ENCODE assay signal across 33 cellular contexts in genomic region chr5:162324356-162324755, GRCh38.
"Had no signal": no experiment of that assay in that cellular context is flagged by ENCODE, and none has a peak within 500 bp of the region (broad histone marks: within the 10 kb centered on the region; RNA-seq: fewer than 3 reads in every experiment).

No MANE protein-coding gene starts in this region.

- H3K4me3 ChIP-seq: adrenal gland, body of pancreas, esophagus muscularis mucosa, gastrocnemius medialis, heart left ventricle had no signal

- H3K27ac ChIP-seq: adrenal gland, body of pancreas, esophagus muscularis mucosa, foreskin keratinocyte, gastrocnemius medialis, heart left ventricle had no signal

- H3K9me3 ChIP-seq: adrenal gland, body of pancreas, gastrocnemius medialis had no signal

- H3K27me3 Mint-ChIP-seq: activated CD4-positive, alpha-beta memory T cell treated with anti-CD3 and anti-CD28 coated beads for 36 hours; activated CD4-positive, alpha-beta T cell treated with anti-CD3 and anti-CD28 coated beads for 36 hours; activated CD4-positive, alpha-beta T cell treated with anti-CD3 and anti-CD28 coated beads, Interleukin-2, amount 10 ng/mL, durations not matched to agents 24 days and 14 days; activated CD8-positive, alpha-beta memory T cell treated with anti-CD3 and anti-CD28 coated beads, Interleukin-2, amount 10 ng/mL, durations not matched to agents 7 days and 5 days; activated naive CD4-positive, alpha-beta T cell treated with anti-CD3 and anti-CD28 coated beads, Interleukin-2, amount 50 U/mL, for 24 hours; activated naive CD8-positive, alpha-beta T cell treated with anti-CD3 and anti-CD28 coated beads for 36 hours; activated naive CD8-positive, alpha-beta T cell treated with anti-CD3 and anti-CD28 coated beads, Interleukin-2, amount 50 U/mL, for 24 hours; effector memory CD8-positive, alpha-beta T cell had no signal

- H3K4me1 ChIP-seq: adrenal gland, body of pancreas, foreskin keratinocyte, gastrocnemius medialis, heart left ventricle had no signal

- H3K36me3 ChIP-seq: adrenal gland, esophagus muscularis mucosa, gastrocnemius medialis, heart left ventricle had no signal

- H3K36me3 Mint-ChIP-seq: activated CD4-positive, alpha-beta memory T cell treated with anti-CD3 and anti-CD28 coated beads for 36 hours; activated CD8-positive, alpha-beta memory T cell treated with anti-CD3 and anti-CD28 coated beads, Interleukin-2, amount 10 ng/mL, durations not matched to agents 7 days and 5 days; activated naive CD4-positive, alpha-beta T cell treated with anti-CD3 and anti-CD28 coated beads, Interleukin-2, amount 50 U/mL, for 24 hours; activated naive CD8-positive, alpha-beta T cell treated with anti-CD3 and anti-CD28 coated beads for 36 hours had no signal

- DNase-seq: activated CD4-positive, alpha-beta memory T cell treated with anti-CD3 and anti-CD28 coated beads for 36 hours; activated CD4-positive, alpha-beta T cell treated with anti-CD3 and anti-CD28 coated beads for 36 hours; activated CD4-positive, alpha-beta T cell treated with anti-CD3 and anti-CD28 coated beads, Interleukin-2, amount 10 ng/mL, durations not matched to agents 24 days and 14 days; activated CD4-positive, CD25-positive, alpha-beta regulatory T cell; activated CD4-positive, CD25-positive, alpha-beta regulatory T cell treated with anti-CD3 and anti-CD28 coated beads, Interleukin-2, amount 50 U/mL, for 72 hours; activated CD8-positive, alpha-beta memory T cell treated with anti-CD3 and anti-CD28 coated beads, Interleukin-2, amount 10 ng/mL, durations not matched to agents 7 days and 5 days; activated CD8-positive, alpha-beta memory T cell treated with anti-CD3 and anti-CD28 coated beads, Interleukin-2, amount 50 U/mL, for 4 hours; activated CD8-positive, alpha-beta T cell treated with anti-CD3 and anti-CD28 coated beads, Interleukin-2, amount 10 ng/mL, durations not matched to agents 7 days and 5 days; activated effector memory CD4-positive, alpha-beta T cell treated with anti-CD3 and anti-CD28 coated beads, Interleukin-2, amount 50 U/mL, for 16 hours; activated naive CD4-positive, alpha-beta T cell treated with anti-CD3 and anti-CD28 coated beads for 36 hours; activated naive CD8-positive, alpha-beta T cell treated with anti-CD3 and anti-CD28 coated beads for 36 hours; activated naive CD8-positive, alpha-beta T cell treated with anti-CD3 and anti-CD28 coated beads, Interleukin-2, amount 50 U/mL, for 24 hours; activated T-cell treated with anti-CD3 and anti-CD28 coated beads, Interleukin-2, amount 50 U/mL, for 1 hour; activated T-cell treated with anti-CD3 and anti-CD28 coated beads, Interleukin-2, amount 50 U/mL, for 48 hours; adrenal gland; amygdala; aorta; body of pancreas; caudate nucleus; cortex of kidney; dermis blood vessel endothelial cell; effector CD4-positive, alpha-beta T cell; effector memory CD8-positive, alpha-beta T cell; erythroblast; foreskin keratinocyte; gastrocnemius medialis; glutamatergic neuron; heart left ventricle; T-helper 2 cell had no signal

- H3K4me1 Mint-ChIP-seq: activated CD4-positive, alpha-beta T cell treated with anti-CD3 and anti-CD28 coated beads for 36 hours; activated CD4-positive, alpha-beta T cell treated with anti-CD3 and anti-CD28 coated beads, Interleukin-2, amount 10 ng/mL, durations not matched to agents 24 days and 14 days; activated CD8-positive, alpha-beta memory T cell treated with anti-CD3 and anti-CD28 coated beads, Interleukin-2, amount 10 ng/mL, durations not matched to agents 7 days and 5 days; activated naive CD4-positive, alpha-beta T cell treated with anti-CD3 and anti-CD28 coated beads, Interleukin-2, amount 50 U/mL, for 24 hours; activated naive CD8-positive, alpha-beta T cell treated with anti-CD3 and anti-CD28 coated beads for 36 hours; activated naive CD8-positive, alpha-beta T cell treated with anti-CD3 and anti-CD28 coated beads, Interleukin-2, amount 50 U/mL, for 24 hours had no signal

- H3K27ac Mint-ChIP-seq: activated CD4-positive, alpha-beta memory T cell treated with anti-CD3 and anti-CD28 coated beads for 36 hours; activated CD4-positive, alpha-beta T cell treated with anti-CD3 and anti-CD28 coated beads for 36 hours; activated CD4-positive, alpha-beta T cell treated with anti-CD3 and anti-CD28 coated beads, Interleukin-2, amount 10 ng/mL, durations not matched to agents 24 days and 14 days; activated CD8-positive, alpha-beta memory T cell treated with anti-CD3 and anti-CD28 coated beads, Interleukin-2, amount 10 ng/mL, durations not matched to agents 7 days and 5 days; activated CD8-positive, alpha-beta T cell treated with anti-CD3 and anti-CD28 coated beads, Interleukin-2, amount 10 ng/mL, durations not matched to agents 7 days and 5 days; activated naive CD4-positive, alpha-beta T cell treated with anti-CD3 and anti-CD28 coated beads for 36 hours; activated naive CD4-positive, alpha-beta T cell treated with anti-CD3 and anti-CD28 coated beads, Interleukin-2, amount 50 U/mL, for 24 hours; activated naive CD8-positive, alpha-beta T cell treated with anti-CD3 and anti-CD28 coated beads for 36 hours; activated naive CD8-positive, alpha-beta T cell treated with anti-CD3 and anti-CD28 coated beads, Interleukin-2, amount 50 U/mL, for 24 hours; activated T-helper 1 cell treated with anti-CD3 and anti-CD28 coated beads, Interleukin-12 subunit alpha, Interleukin-12 subunit beta, Interleukin-2, Interleukin-4 antibody, amounts not matched to agents 30 ng/mL and 10 ng/mL and 1 ng/mL, durations not matched to agents 14 hours and 24 hours and 36 hours; activated T-helper 2 cell treated with anti-CD3 and anti-CD28 coated beads, Interferon-gamma antibody, Interleukin-2, Interleukin-4, amounts not matched to agents 10 μg/mL and 5 μg/mL and 100 μg/mL, durations not matched to agents 14 hours and 24 hours and 36 hours; effector memory CD8-positive, alpha-beta T cell had no signal

- H3K4me3 Mint-ChIP-seq: activated CD4-positive, alpha-beta memory T cell treated with anti-CD3 and anti-CD28 coated beads for 36 hours; activated CD4-positive, alpha-beta T cell treated with anti-CD3 and anti-CD28 coated beads for 36 hours; activated CD4-positive, alpha-beta T cell treated with anti-CD3 and anti-CD28 coated beads, Interleukin-2, amount 10 ng/mL, durations not matched to agents 24 days and 14 days; activated CD8-positive, alpha-beta memory T cell treated with anti-CD3 and anti-CD28 coated beads, Interleukin-2, amount 10 ng/mL, durations not matched to agents 7 days and 5 days; activated CD8-positive, alpha-beta T cell treated with anti-CD3 and anti-CD28 coated beads, Interleukin-2, amount 10 ng/mL, durations not matched to agents 7 days and 5 days; activated naive CD4-positive, alpha-beta T cell treated with anti-CD3 and anti-CD28 coated beads for 36 hours; activated naive CD4-positive, alpha-beta T cell treated with anti-CD3 and anti-CD28 coated beads, Interleukin-2, amount 50 U/mL, for 24 hours; activated naive CD8-positive, alpha-beta T cell treated with anti-CD3 and anti-CD28 coated beads for 36 hours; activated naive CD8-positive, alpha-beta T cell treated with anti-CD3 and anti-CD28 coated beads, Interleukin-2, amount 50 U/mL, for 24 hours; activated T-helper 1 cell treated with anti-CD3 and anti-CD28 coated beads, Interleukin-12 subunit alpha, Interleukin-12 subunit beta, Interleukin-2, Interleukin-4 antibody, amounts not matched to agents 30 ng/mL and 10 ng/mL and 1 ng/mL, durations not matched to agents 14 hours and 24 hours and 36 hours; effector memory CD8-positive, alpha-beta T cell had no signal

- ATAC-seq: activated CD4-positive, alpha-beta T cell treated with anti-CD3 and anti-CD28 coated beads for 36 hours; activated CD8-positive, alpha-beta memory T cell treated with anti-CD3 and anti-CD28 coated beads, Interleukin-2, amount 10 ng/mL, durations not matched to agents 7 days and 5 days; activated CD8-positive, alpha-beta T cell treated with anti-CD3 and anti-CD28 coated beads, Interleukin-2, amount 10 ng/mL, durations not matched to agents 7 days and 5 days; activated naive CD8-positive, alpha-beta T cell treated with anti-CD3 and anti-CD28 coated beads, Interleukin-2, amount 50 U/mL, for 24 hours; effector memory CD8-positive, alpha-beta T cell; foreskin keratinocyte; gastrocnemius medialis; heart left ventricle had no signal

- H3K27me3 ChIP-seq: adrenal gland, body of pancreas, esophagus muscularis mucosa, foreskin keratinocyte, gastrocnemius medialis, heart left ventricle had no signal
